33 cellular contexts compared by ENCODE assay signal in the genomic region with DNA sequence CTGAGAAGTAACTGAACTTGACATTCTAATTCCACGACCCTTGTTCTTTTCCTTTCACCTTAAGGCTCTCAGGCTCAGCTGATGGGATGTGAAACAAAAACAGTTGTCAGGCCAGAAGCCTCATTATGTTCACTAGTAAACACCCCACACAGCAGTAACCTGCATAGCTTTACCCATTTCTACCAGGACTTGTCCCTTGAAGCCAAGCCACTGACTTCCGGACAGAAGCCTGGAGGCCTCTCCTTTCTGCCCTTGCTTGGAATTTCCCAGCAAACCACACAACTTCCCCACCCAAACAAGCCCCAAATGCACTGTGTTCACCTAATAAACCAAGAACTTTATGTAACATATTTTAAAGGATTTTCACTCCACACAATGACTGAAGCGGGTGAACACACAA. TPM values are rescaled to one million over a fixed set of nuclear protein-coding genes. Genes with fewer than 3 reads are reported as not detected.
DNase-seq lines count a peak whose midpoint lies in the region; TF ChIP-seq lines count a peak whose summit lies in the region.
"Had no signal": no experiment of that assay in that cellular context is flagged by ENCODE, and none has a peak within 500 bp of the region (broad histone marks: within the 10 kb centered on the region; RNA-seq: fewer than 3 reads in every experiment).

No MANE protein-coding gene starts in this region.

- H3K4me3 ChIP-seq in adipocyte (ENCODE audit: low read length) (no peak overlapping the region), sigmoid colon (no peak overlapping the region), osteoblast (ENCODE audit: insufficient read depth, low read length) (no peak overlapping the region)
- H3K4me3 ChIP-seq: GM23338, mucosa of descending colon had no signal

- DNase-seq in EL = peak; percentile 31
- no peak for DNase-seq in adipocyte (ENCODE audit: low read depth)
- peak; percentile 69 for DNase-seq in islet precursor cell
- DNase-seq in sigmoid colon = no peak
- no peak for DNase-seq in SHP77 (lab: John Stamatoyannopoulos, UW)
- no peak for DNase-seq in NCI-H446 (lab: John Stamatoyannopoulos, UW)
- DNase-seq in osteoblast (ENCODE audit: insufficient read length, low spot score, missing footprints) = no peak
- DNase-seq in activated naive CD4-positive, alpha-beta T cell treated with anti-CD3 and anti-CD28 coated beads for 36 hours = no peak
- DNase-seq: 8988T; activated CD4-positive, alpha-beta T cell treated with anti-CD3 and anti-CD28 coated beads for 36 hours; activated CD8-positive, alpha-beta memory T cell treated with anti-CD3 and anti-CD28 coated beads, Interleukin-2, amount 50 U/mL, for 48 hours; activated CD8-positive, alpha-beta T cell treated with anti-CD3 and anti-CD28 coated beads for 36 hours; activated naive CD4-positive, alpha-beta T cell treated with anti-CD3 and anti-CD28 coated beads, Interleukin-2, amount 50 U/mL, for 16 hours; amygdala; C1 segment of cervical spinal cord; DMS153; hypothalamus; left colon; mucosa of descending colon; NCI-H1092; NCI-H187 treated with DMSO at 0.1 percent for 48 hours; NCI-H2171; NCI-H524 treated with DMSO at 0.1 percent for 48 hours; NK-92 treated with Interleukin-12 subunit alpha and Interleukin-12 subunit beta, amount 100 ng/mL, for 24 hours; Right ventricle myocardium superior had no signal

- WGBS in sigmoid colon, 2 donors = 86 to 92% methylated on average over 3 of the region's 3 CpGs

- H3K9me3 ChIP-seq in adipocyte (ENCODE audit: control insufficient read depth, low read length) (no peaks in the 10 kb centered on the region), sigmoid colon (no peaks in the 10 kb centered on the region), osteoblast (ENCODE audit: low read depth, low read length) (no peaks in the 10 kb centered on the region)
- H3K9me3 ChIP-seq: mucosa of descending colon had no signal

- intact Hi-C loops in sigmoid colon (cut with DNase I) = no loop called here
- intact Hi-C loops in activated naive CD4-positive, alpha-beta T cell treated with anti-CD3 and anti-CD28 coated beads for 36 hours (cut with micrococcal nuclease) = no loop called here

- no peak for TF ChIP-seq CTCF in sigmoid colon (IDR thresholded peaks at IDR 0.05)
- TF ChIP-seq CTCF in osteoblast (IDR thresholded peaks at IDR 0.05; ENCODE audit: extremely low read depth, low read depth, low read length) = no peak

- TF ChIP-seq POLR2A in sigmoid colon (IDR thresholded peaks at IDR 0.05) = no peak

- H3K4me2 ChIP-seq in osteoblast (ENCODE audit: insufficient read depth, low read length) = no peak overlapping the region
- H3K4me2 ChIP-seq: GM23338 had no signal

- no peak overlapping the region for H3K4me3 Mint-ChIP-seq in activated naive CD4-positive, alpha-beta T cell treated with anti-CD3 and anti-CD28 coated beads for 36 hours
- H3K4me3 Mint-ChIP-seq: activated CD4-positive, alpha-beta T cell treated with anti-CD3 and anti-CD28 coated beads for 36 hours; activated CD8-positive, alpha-beta T cell treated with anti-CD3 and anti-CD28 coated beads for 36 hours; activated T-helper 1 cell treated with anti-CD3 and anti-CD28 coated beads, Interleukin-12 subunit alpha, Interleukin-12 subunit beta, Interleukin-2, Interleukin-4 antibody, amounts not matched to agents 30 ng/mL and 10 ng/mL and 1 ng/mL, durations not matched to agents 14 hours and 24 hours and 36 hours; GM23338; neural crest cell; stimulated activated effector memory CD8-positive, alpha-beta T cell treated with anti-CD3 and anti-CD28 coated beads, Interleukin-12 subunit alpha, Interleukin-12 subunit beta, amount 100 ng/mL, for 72 hours; T-helper 2 cell treated with Interferon-gamma antibody and Interleukin-4, amounts not matched to agents 5 μg/mL and 100 μg/mL, for 36 hours had no signal

- no peaks in the 10 kb centered on the region for H3K27me3 ChIP-seq in adipocyte (replicated peaks; ENCODE audit: control insufficient read depth, insufficient read depth, low read length)
- H3K27me3 ChIP-seq in sigmoid colon = no peaks in the 10 kb centered on the region
- no peaks in the 10 kb centered on the region for H3K27me3 ChIP-seq in osteoblast (ENCODE audit: insufficient read depth, low read length)

- H3K9ac ChIP-seq in adipocyte (ENCODE audit: low read length) = peak overlapping the region; percentile 6

- H3K36me3 Mint-ChIP-seq in activated naive CD4-positive, alpha-beta T cell treated with anti-CD3 and anti-CD28 coated beads for 36 hours (ENCODE audit: low read depth) = no peaks in the 10 kb centered on the region
- H3K36me3 Mint-ChIP-seq: IgD-negative memory B cell; stimulated activated effector memory CD8-positive, alpha-beta T cell treated with anti-CD3 and anti-CD28 coated beads, Interleukin-12 subunit alpha, Interleukin-12 subunit beta, amount 100 ng/mL, for 72 hours had no signal

- H3K36me3 ChIP-seq in adipocyte (ENCODE audit: control insufficient read depth, insufficient read depth, low read length, severe bottlenecking) (peaks cover 57% of the 10 kb centered on the region), sigmoid colon (peaks cover 0 to 5% (median 1%) of the 10 kb centered on the region in 4 donors), osteoblast (ENCODE audit: insufficient read depth, low read length) (no peaks in the 10 kb centered on the region)

- no peaks in the 10 kb centered on the region for H4K20me1 ChIP-seq in osteoblast (ENCODE audit: insufficient read depth, low read length)

- H2AFZ ChIP-seq in osteoblast (ENCODE audit: low read length) = no peak overlapping the region
- H2AFZ ChIP-seq: GM23338 had no signal

- H3K27me3 Mint-ChIP-seq in activated naive CD4-positive, alpha-beta T cell treated with anti-CD3 and anti-CD28 coated beads for 36 hours (ENCODE audit: low read depth) = no peaks in the 10 kb centered on the region
- H3K27me3 Mint-ChIP-seq: activated CD8-positive, alpha-beta T cell treated with anti-CD3 and anti-CD28 coated beads for 36 hours; IgD-negative memory B cell had no signal

- H3K27ac ChIP-seq in sigmoid colon = peak overlapping the region; percentile 66 to 95 (median 78)
- no peak overlapping the region for H3K27ac ChIP-seq in osteoblast (ENCODE audit: low read depth, low read length)

- CTCF ChIA-PET in activated naive CD4-positive, alpha-beta T cell treated with anti-CD3 and anti-CD28 coated beads for 36 hours (lab: Charles Lee) = interaction anchor here (0.7 kb wide), 1 partner anchor 17 kb away, joined by 4 read pairs; no protein-coding TSS in a partner anchor

- no peak for TF ChIP-seq EP300 in sigmoid colon (IDR thresholded peaks at IDR 0.05)

- no peak overlapping the region for H3K27ac Mint-ChIP-seq in activated naive CD4-positive, alpha-beta T cell treated with anti-CD3 and anti-CD28 coated beads for 36 hours
- H3K27ac Mint-ChIP-seq: activated CD4-positive, alpha-beta T cell treated with anti-CD3 and anti-CD28 coated beads for 36 hours; activated CD8-positive, alpha-beta T cell treated with anti-CD3 and anti-CD28 coated beads for 36 hours; activated T-helper 1 cell treated with anti-CD3 and anti-CD28 coated beads, Interleukin-12 subunit alpha, Interleukin-12 subunit beta, Interleukin-2, Interleukin-4 antibody, amounts not matched to agents 30 ng/mL and 10 ng/mL and 1 ng/mL, durations not matched to agents 14 hours and 24 hours and 36 hours; GM23338; IgD-negative memory B cell; stimulated activated effector memory CD8-positive, alpha-beta T cell treated with anti-CD3 and anti-CD28 coated beads, Interleukin-12 subunit alpha, Interleukin-12 subunit beta, amount 100 ng/mL, for 72 hours; T-helper 2 cell treated with Interferon-gamma antibody and Interleukin-4, amounts not matched to agents 5 μg/mL and 100 μg/mL, for 36 hours had no signal

- peaks cover 15% of the 10 kb centered on the region for H3K4me1 ChIP-seq in adipocyte (ENCODE audit: control insufficient read depth, insufficient read depth, low read length)
- H3K4me1 ChIP-seq in sigmoid colon = peaks cover 0 to 66% (median 52%) of the 10 kb centered on the region in 4 donors
- H3K4me1 ChIP-seq in osteoblast (ENCODE audit: insufficient read depth, low read length) = peaks cover 3% of the 10 kb centered on the region

- no peaks in the 10 kb centered on the region for H3K79me2 ChIP-seq in osteoblast (ENCODE audit: insufficient read depth, low read length)

- H3K4me1 Mint-ChIP-seq in activated naive CD4-positive, alpha-beta T cell treated with anti-CD3 and anti-CD28 coated beads for 36 hours (ENCODE audit: low read depth) = no peaks in the 10 kb centered on the region
- H3K4me1 Mint-ChIP-seq: activated CD4-positive, alpha-beta T cell treated with anti-CD3 and anti-CD28 coated beads for 36 hours; stimulated activated effector memory CD8-positive, alpha-beta T cell treated with anti-CD3 and anti-CD28 coated beads, Interleukin-12 subunit alpha, Interleukin-12 subunit beta, amount 100 ng/mL, for 72 hours had no signal

- no peaks in the 10 kb centered on the region for H3K9me3 Mint-ChIP-seq in activated naive CD4-positive, alpha-beta T cell treated with anti-CD3 and anti-CD28 coated beads for 36 hours
- H3K9me3 Mint-ChIP-seq: activated CD8-positive, alpha-beta T cell treated with anti-CD3 and anti-CD28 coated beads for 36 hours; activated T-helper 1 cell treated with anti-CD3 and anti-CD28 coated beads, Interleukin-12 subunit alpha, Interleukin-12 subunit beta, Interleukin-2, Interleukin-4 antibody, amounts not matched to agents 30 ng/mL and 10 ng/mL and 1 ng/mL, durations not matched to agents 14 hours and 24 hours and 36 hours; GM23338; IgD-negative memory B cell; stimulated activated effector memory CD8-positive, alpha-beta T cell treated with anti-CD3 and anti-CD28 coated beads, Interleukin-12 subunit alpha, Interleukin-12 subunit beta, amount 100 ng/mL, for 72 hours; T-helper 2 cell treated with Interferon-gamma antibody and Interleukin-4, amounts not matched to agents 5 μg/mL and 100 μg/mL, for 36 hours had no signal

RNA-seq across cellular contexts. Expression of gene PRUNE2, which starts 19.6 kb away (rescaled TPM):
- total RNA-seq in sigmoid colon (100 to 1,000 TPM; 440 to 536 (median 490) TPM), osteoblast (59.2 and 80.0 TPM in 2 replicates)
- polyA plus RNA-seq in sigmoid colon = 10 to 100 TPM in 1 of 3 donors, 1 to 10 TPM in 2; 7.4 to 32.2 (median 8.4) TPM
- total RNA-seq in activated naive CD4-positive, alpha-beta T cell treated with anti-CD3 and anti-CD28 coated beads for 36 hours = under 1 TPM in 1 of 2 experiments, not detected in 1; 0.38 TPM
- total RNA-seq: G401, HT-29 had no signal
- polyA plus RNA-seq: IgD-negative memory B cell had no signal

Comparison
In these comparisons a context has a peak if more than half of its experiments do, and no peak if none do; other contexts are left out.
1. DNase-seq: peak in EL (single experiment) and islet precursor cell (single experiment); none in adipocyte (single experiment), sigmoid colon (single experiment), SHP77 (0 of 2), NCI-H446 (0 of 2), osteoblast (single experiment) and activated naive CD4-positive, alpha-beta T cell treated with anti-CD3 and anti-CD28 coated beads for 36 hours (single experiment).
2. RNA of gene PRUNE2, which starts 19.6 kb away (total RNA-seq): 440 to 536 TPM in sigmoid colon and 59.2 to 80.0 TPM in osteoblast; 0.38 TPM in activated naive CD4-positive, alpha-beta T cell treated with anti-CD3 and anti-CD28 coated beads for 36 hours; every median in the first group is over 10 times any median in the second.